In genomic region chr20:41889125-41889870, GRCh38 we compare ENCODE assay signal across 1 cellular context.
TF ChIP-seq lines count a peak whose summit lies in the region.

No MANE protein-coding gene starts in this region.

TF ChIP-seq in SK-N-SH treated with all-trans-retinoic acid at 6 μM for 48 hours, 23 proteins besides CTCF, POLR2A, EP300 and RAD21 (continued from another document):
- no peak for TF ChIP-seq POU6F1 (CRISPR knock-in tag; IDR thresholded peaks at IDR 0.05; ENCODE audit: borderline replicate concordance, low read depth)
- no peak for TF ChIP-seq ZFP30 (CRISPR knock-in tag; IDR thresholded peaks at IDR 0.05)
- no peak for TF ChIP-seq ZNF70 (CRISPR knock-in tag; IDR thresholded peaks at IDR 0.05)
- TF ChIP-seq SNAI2 (CRISPR knock-in tag; IDR thresholded peaks at IDR 0.05): no peak
TF ChIP-seq in SK-N-SH treated with all-trans-retinoic acid at 6 μM for 48 hours: peak in this region for 0.
